ENCODE assay signal across 30 cellular contexts in genomic region chr5:127595484-127596368, GRCh38. TPM values are rescaled to one million over a fixed set of nuclear protein-coding genes. Genes with fewer than 3 reads are reported as not detected.
"Had no signal": no experiment of that assay in that cellular context is flagged by ENCODE, and none has a peak within 500 bp of the region (broad histone marks: within the 10 kb centered on the region; RNA-seq: fewer than 3 reads in every experiment).

No MANE protein-coding gene starts in this region.

- H3K4me1 Mint-ChIP-seq: naive B cell had no signal

- DNase-seq: activated CD4-positive, alpha-beta T cell treated with anti-CD3 and anti-CD28 coated beads, Interleukin-2, amount 50 U/mL, for 48 hours; activated effector memory CD4-positive, alpha-beta T cell treated with Interleukin-2 at 50 U/mL for 16 hours; activated naive CD4-positive, alpha-beta T cell treated with anti-CD3 and anti-CD28 coated beads for 36 hours; activated naive CD8-positive, alpha-beta T cell treated with anti-CD3 and anti-CD28 coated beads, Interleukin-2, amount 10 ng/mL, durations not matched to agents 7 days and 5 days; activated T-cell treated with anti-CD3 and anti-CD28 coated beads, Interleukin-2, amount 50 U/mL, for 72 hours; amniotic stem cell; cortex of kidney; heart left ventricle; islet precursor cell; lower lobe of right lung; naive B cell; posterior cingulate gyrus; spleen; stimulated activated CD4-positive, alpha-beta T cell treated with anti-CD3 and anti-CD28 coated beads, Interleukin-4, amount 100 ng/mL, for 4 hours; T-cell; tibial artery had no signal

- ATAC-seq: activated T-cell treated with anti-CD3 and anti-CD28 coated beads, Interleukin-2, amount 50 U/mL, for 72 hours; heart left ventricle; left lobe of liver; lower lobe of right lung; WTC11 had no signal

- H3K27ac Mint-ChIP-seq: activated naive CD4-positive, alpha-beta T cell treated with anti-CD3 and anti-CD28 coated beads for 36 hours; activated naive CD8-positive, alpha-beta T cell treated with anti-CD3 and anti-CD28 coated beads, Interleukin-2, amount 10 ng/mL, durations not matched to agents 7 days and 5 days; activated T-cell treated with anti-CD3 and anti-CD28 coated beads, Interleukin-2, amount 50 U/mL, for 72 hours; stimulated activated naive CD8-positive, alpha-beta T cell treated with anti-CD3 and anti-CD28 coated beads, Interleukin-15, Interleukin-2, amounts not matched to agents 100 ng/mL and 50 ng/mL, for 24 hours; T-cell; T-helper 2 cell treated with Interferon-gamma antibody and Interleukin-4, amounts not matched to agents 5 μg/mL and 100 μg/mL, for 36 hours; WTC11 had no signal

- H3K4me3 Mint-ChIP-seq: activated naive CD4-positive, alpha-beta T cell treated with anti-CD3 and anti-CD28 coated beads for 36 hours; activated naive CD8-positive, alpha-beta T cell treated with anti-CD3 and anti-CD28 coated beads, Interleukin-2, amount 10 ng/mL, durations not matched to agents 7 days and 5 days; central memory CD8-positive, alpha-beta T cell; naive B cell; neural crest cell; stimulated activated naive CD8-positive, alpha-beta T cell treated with anti-CD3 and anti-CD28 coated beads, Interleukin-15, Interleukin-2, amounts not matched to agents 100 ng/mL and 50 ng/mL, for 24 hours; T-cell; T-helper 2 cell treated with Interferon-gamma antibody and Interleukin-4, amounts not matched to agents 5 μg/mL and 100 μg/mL, for 36 hours; WTC11 had no signal

- H3K9me3 Mint-ChIP-seq: activated naive CD4-positive, alpha-beta T cell treated with anti-CD3 and anti-CD28 coated beads for 36 hours; activated naive CD8-positive, alpha-beta T cell treated with anti-CD3 and anti-CD28 coated beads, Interleukin-2, amount 10 ng/mL, durations not matched to agents 7 days and 5 days; activated T-cell treated with anti-CD3 and anti-CD28 coated beads, Interleukin-2, amount 50 U/mL, for 72 hours; central memory CD8-positive, alpha-beta T cell; naive B cell; stimulated activated naive CD8-positive, alpha-beta T cell treated with anti-CD3 and anti-CD28 coated beads, Interleukin-15, Interleukin-2, amounts not matched to agents 100 ng/mL and 50 ng/mL, for 24 hours; T-cell; T-helper 2 cell treated with Interferon-gamma antibody and Interleukin-4, amounts not matched to agents 5 μg/mL and 100 μg/mL, for 36 hours; WTC11 had no signal

- H3K4me3 ChIP-seq: breast epithelium, heart left ventricle, lower lobe of right lung, spleen, tibial artery had no signal

- H3K27me3 ChIP-seq: breast epithelium, heart left ventricle, spleen, tibial artery had no signal

- H3K9me3 ChIP-seq: breast epithelium, heart left ventricle, lower lobe of right lung, spleen, tibial artery had no signal

- H3K36me3 ChIP-seq: breast epithelium, heart left ventricle, lower lobe of right lung, spleen, tibial artery had no signal

- H3K36me3 Mint-ChIP-seq: activated naive CD8-positive, alpha-beta T cell treated with anti-CD3 and anti-CD28 coated beads, Interleukin-2, amount 10 ng/mL, durations not matched to agents 7 days and 5 days; naive B cell; T-cell; WTC11 had no signal

- H3K27me3 Mint-ChIP-seq: activated naive CD8-positive, alpha-beta T cell treated with anti-CD3 and anti-CD28 coated beads, Interleukin-2, amount 10 ng/mL, durations not matched to agents 7 days and 5 days; central memory CD8-positive, alpha-beta T cell; naive B cell; T-cell had no signal

- H3K27ac ChIP-seq: breast epithelium, epithelial cell of prostate, heart left ventricle, lower lobe of right lung, spleen, tibial artery had no signal

- H3K4me1 ChIP-seq: breast epithelium, lower lobe of right lung, spleen, tibial artery had no signal

RNA-seq across cellular contexts. Expression of gene CTXN3, which starts 53.2 kb away (rescaled TPM):
- total RNA-seq: activated naive CD4-positive, alpha-beta T cell treated with anti-CD3 and anti-CD28 coated beads for 36 hours; activated naive CD8-positive, alpha-beta T cell treated with anti-CD3 and anti-CD28 coated beads, Interleukin-2, amount 10 ng/mL, durations not matched to agents 7 days and 5 days; activated T-cell treated with anti-CD3 and anti-CD28 coated beads, Interleukin-2, amount 50 U/mL, for 72 hours; breast epithelium; fibroblast of villous mesenchyme; heart left ventricle; left lobe of liver; lower lobe of right lung; mesenteric fat pad; mucosa of gallbladder; neural crest cell; omental fat pad; renal cortical epithelial cell; spleen; T-cell; ureter; WTC11 had no signal
- polyA plus RNA-seq: heart left ventricle, spleen had no signal
